ENCODE assay signal across 8 cellular contexts in genomic region chr7:141012044-141012685, GRCh38. TPM values are rescaled to one million over a fixed set of nuclear protein-coding genes. Genes with fewer than 3 reads are reported as not detected.
DNase-seq lines count a peak whose midpoint lies in the region; ATAC-seq and TF ChIP-seq lines count a peak whose summit lies in the region.

No MANE protein-coding gene starts in this region.

- peaks cover 3% of the 10 kb centered on the region; the same call in 1 of the 2 replicates for H3K9me1 ChIP-seq in IMR-90 (ENCODE audit: insufficient read depth, low read length)

- H3K4me3 ChIP-seq in BE2C (ENCODE audit: low read depth, low read length) (no peak overlapping the region), IMR-90 (ENCODE audit: insufficient read depth, low read depth, low read length) (no peak overlapping the region), Peyer's patch (no peak overlapping the region), fibroblast of pulmonary artery (replicated peaks; ENCODE audit: low read depth, low read length) (no peak overlapping the region), trophoblast cell (ENCODE audit: low read depth, low read length) (no peak overlapping the region)

- H3K18ac ChIP-seq in IMR-90 (ENCODE audit: low read depth, low read length) (no peak overlapping the region), trophoblast cell (ENCODE audit: low read length) (no peak overlapping the region)

- H3K23ac ChIP-seq in IMR-90 (ENCODE audit: low read depth, low read length) (no peak overlapping the region), trophoblast cell (ENCODE audit: low read length) (no peak overlapping the region)

- WGBS in IMR-90 (ENCODE audit: extremely low coverage in 2 of 2, insufficient read length in 1 of 2), 2 experiments: no CpG with 5 or more reads among the region's 3 CpGs
- WGBS in trophoblast cell (ENCODE audit: extremely low coverage, insufficient coverage, insufficient read length): no CpG with 5 or more reads among the region's 3 CpGs

- peak; percentile 79 for TF ChIP-seq CTCF in BE2C (IDR thresholded peaks at IDR 0.05; ENCODE audit: low read depth, low read length)
- peak; percentile 66 for TF ChIP-seq CTCF in IMR-90 (conservative IDR thresholded peaks at IDR 0.05; ENCODE audit: low read depth, low read length)
- TF ChIP-seq CTCF in Peyer's patch (IDR thresholded peaks at IDR 0.05): peak in 5 of 6 experiments; percentile 18 to 85 (median 65)
- TF ChIP-seq CTCF in fibroblast of pulmonary artery (IDR thresholded peaks at IDR 0.05; ENCODE audit: low read length, missing control alignments): peak; percentile 67

- H3K79me2 ChIP-seq in trophoblast cell (ENCODE audit: control insufficient read depth, insufficient read depth, low read length, poor library complexity): no peaks in the 10 kb centered on the region

- H3K27ac ChIP-seq in IMR-90 (ENCODE audit: insufficient read depth, low read length) (no peak overlapping the region), Peyer's patch (peak overlapping the region in 1 of 4 donors; percentile 18), trophoblast cell (ENCODE audit: low read depth, low read length) (no peak overlapping the region)

- H4K20me1 ChIP-seq in IMR-90 (ENCODE audit: insufficient read depth, low read length): no peaks in the 10 kb centered on the region

- dilution Hi-C loops in IMR-90 (cut with HindIII; ENCODE audit: low sequenced_read_pairs, unreplicated experiment): no loop called here

- H3K9me3 ChIP-seq in BE2C (no peaks in the 10 kb centered on the region), IMR-90 (ENCODE audit: control insufficient read depth, insufficient read depth, low read length) (no peaks in the 10 kb centered on the region), Peyer's patch (no peaks in the 10 kb centered on the region), trophoblast cell (ENCODE audit: insufficient read depth, low read depth, low read length) (no peaks in the 10 kb centered on the region)

- H3K9ac ChIP-seq in IMR-90 (ENCODE audit: low read depth, low read length) (no peak overlapping the region), trophoblast cell (ENCODE audit: low read length) (no peak overlapping the region)

- DNase-seq in BE2C (peak; percentile 69), IMR-90 (peak; percentile 62), Peyer's patch (peak; percentile 48 to 86 (median 67)), activated T-helper 1 cell treated with Interleukin-2 at 50 U/mL for 16 hours (ENCODE audit: low read depth) (peak; percentile 54), fibroblast of pulmonary artery (ENCODE audit: low read depth) (peak; percentile 75), trophoblast cell (peak; percentile 48 to 72), ureter (ENCODE audit: low spot score) (peak; percentile 78)

- H3K36me3 ChIP-seq in BE2C: peaks cover 9% of the 10 kb centered on the region
- peaks cover 5% of the 10 kb centered on the region; the same call in 1 of the 2 replicates for H3K36me3 ChIP-seq in IMR-90 (ENCODE audit: control insufficient read depth, insufficient read depth, low read length)
- H3K36me3 ChIP-seq in Peyer's patch: peaks cover 0 to 18% (median 0%) of the 10 kb centered on the region in 3 donors
- peaks cover 2 to 3% of the 10 kb centered on the region in 2 experiments for H3K36me3 ChIP-seq in trophoblast cell (ENCODE audit: control insufficient read depth in 1 of 2, insufficient read depth in 2 of 2, low read length in 2 of 2)

- intact Hi-C loops in IMR-90 (cut with micrococcal nuclease): loop anchor here (1.0 kb wide), 2 partner anchors 201 to 351 kb away; no protein-coding TSS in a partner anchor

- H3K27me3 ChIP-seq in BE2C (no peaks in the 10 kb centered on the region), IMR-90 (ENCODE audit: control insufficient read depth, insufficient read depth, low read length) (no peaks in the 10 kb centered on the region), Peyer's patch (no peaks in the 10 kb centered on the region), trophoblast cell (ENCODE audit: insufficient read depth, low read length) (no peaks in the 10 kb centered on the region)

- no TSS peak for BruUV-seq in IMR-90 (replicated peaks; lab: Mats Ljungman, UMichigan)

- H2BK120ac ChIP-seq in IMR-90 (ENCODE audit: low read depth, low read length) (no peak overlapping the region), trophoblast cell (ENCODE audit: insufficient read depth, low read length, poor library complexity) (no peak overlapping the region)

- no peak overlapping the region for H2AFZ ChIP-seq in IMR-90 (replicated peaks; ENCODE audit: low read length, poor library complexity)
- no peak overlapping the region for H2AFZ ChIP-seq in trophoblast cell (ENCODE audit: insufficient read depth, low read length, poor library complexity)

- H3K14ac ChIP-seq in IMR-90 (replicated peaks; ENCODE audit: low read depth, low read length): no peak overlapping the region
- no peak overlapping the region for H3K14ac ChIP-seq in trophoblast cell (ENCODE audit: low read length)

- ATAC-seq in GM18870 (IDR thresholded peaks at IDR 0.05; ENCODE audit: unreplicated experiment) (peak; percentile 36), IMR-90 (ENCODE audit: low read depth) (no peak)

- H2BK20ac ChIP-seq in IMR-90 (ENCODE audit: low read depth, low read length): no peak overlapping the region

- no peak overlapping the region; the same call in 1 of the 2 replicates for H3K56ac ChIP-seq in IMR-90 (ENCODE audit: extremely low read depth, insufficient read depth, low read length)

- CTCF ChIA-PET in IMR-90 (lab: Yijun Ruan, JAX): interaction anchor here (0.7 to 1.5 kb wide), 3 partner anchors 201 to 479 kb away, joined by 3 to 9 read pairs (median 7); no protein-coding TSS in a partner anchor

- H3K4me2 ChIP-seq in IMR-90 (ENCODE audit: low read depth, low read length) (no peak overlapping the region), trophoblast cell (ENCODE audit: low read length) (no peak overlapping the region)

- H2BK12ac ChIP-seq in trophoblast cell (ENCODE audit: low read length): no peak overlapping the region

- POLR2A ChIA-PET in IMR-90 (lab: Charles Lee; ENCODE audit: unreplicated experiment): no interaction called here

- H4K12ac ChIP-seq in trophoblast cell (ENCODE audit: low read depth, low read length): no peak overlapping the region

- no peak overlapping the region for H4K91ac ChIP-seq in IMR-90 (ENCODE audit: insufficient read depth, low read depth, low read length)
- no peak overlapping the region for H4K91ac ChIP-seq in trophoblast cell (ENCODE audit: low read depth, low read length)

- H3K4ac ChIP-seq in IMR-90 (ENCODE audit: low read depth, low read length) (no peak overlapping the region), trophoblast cell (ENCODE audit: low read depth, low read length) (no peak overlapping the region)

- no peak overlapping the region for H4K5ac ChIP-seq in IMR-90 (ENCODE audit: low read depth, low read length)

- peaks cover 10 to 23% of the 10 kb centered on the region in 2 experiments for H3K79me1 ChIP-seq in IMR-90 (ENCODE audit: low read depth in 1 of 2, low read length in 2 of 2)
- H3K79me1 ChIP-seq in trophoblast cell (ENCODE audit: low read length): peaks cover 4% of the 10 kb centered on the region

- H4K8ac ChIP-seq in IMR-90 (ENCODE audit: low read depth in 2 of 2, low read length in 2 of 2) (no peak overlapping the region), trophoblast cell (ENCODE audit: low read depth, low read length) (no peak overlapping the region)

- peak; percentile 76 for TF ChIP-seq RAD21 in IMR-90 (IDR thresholded peaks at IDR 0.05; ENCODE audit: low read length)

- TF ChIP-seq POLR2A in IMR-90 (IDR thresholded peaks at IDR 0.05; ENCODE audit: low read depth, low read length) (no peak), Peyer's patch (IDR thresholded peaks at IDR 0.05) (no peak)

- in situ Hi-C loops in IMR-90 (cut with MboI; ENCODE audit: low sequenced_read_pairs): loop anchor here (5.0 to 25.0 kb wide), 2 partner anchors 200 to 500 kb away; no protein-coding TSS in a partner anchor

- no peak overlapping the region for H2BK15ac ChIP-seq in IMR-90 (ENCODE audit: low read depth, low read length)

- no peak overlapping the region for H2AK5ac ChIP-seq in IMR-90 (ENCODE audit: low read depth, low read length)
- no peak overlapping the region for H2AK5ac ChIP-seq in trophoblast cell (ENCODE audit: low read length)

- H2BK5ac ChIP-seq in IMR-90 (ENCODE audit: low read depth, low read length, poor library complexity, severe bottlenecking) (no peak overlapping the region), trophoblast cell (ENCODE audit: low read depth, low read length, poor library complexity) (no peak overlapping the region)

- no peaks in the 10 kb centered on the region for H3K4me1 ChIP-seq in BE2C
- H3K4me1 ChIP-seq in IMR-90 (ENCODE audit: control insufficient read depth, insufficient read depth, low read length): peaks cover 2% of the 10 kb centered on the region; the same call in 1 of the 2 replicates
- peaks cover 0 to 7% (median 3%) of the 10 kb centered on the region in 4 donors for H3K4me1 ChIP-seq in Peyer's patch
- peaks cover 0 to 4% of the 10 kb centered on the region in 2 experiments for H3K4me1 ChIP-seq in trophoblast cell (ENCODE audit: control insufficient read depth in 1 of 2, insufficient read depth in 2 of 2, low read length in 2 of 2)

- no peak overlapping the region for H2AK9ac ChIP-seq in IMR-90 (replicated peaks; ENCODE audit: low read depth, low read length, poor library complexity)

TF ChIP-seq in IMR-90, 13 proteins besides CTCF, POLR2A, EP300 and RAD21 (continues in another document):
- TF ChIP-seq, protein P1, sequence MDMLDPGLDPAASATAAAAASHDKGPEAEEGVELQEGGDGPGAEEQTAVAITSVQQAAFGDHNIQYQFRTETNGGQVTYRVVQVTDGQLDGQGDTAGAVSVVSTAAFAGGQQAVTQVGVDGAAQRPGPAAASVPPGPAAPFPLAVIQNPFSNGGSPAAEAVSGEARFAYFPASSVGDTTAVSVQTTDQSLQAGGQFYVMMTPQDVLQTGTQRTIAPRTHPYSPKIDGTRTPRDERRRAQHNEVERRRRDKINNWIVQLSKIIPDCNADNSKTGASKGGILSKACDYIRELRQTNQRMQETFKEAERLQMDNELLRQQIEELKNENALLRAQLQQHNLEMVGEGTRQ (IDR thresholded peaks at IDR 0.05; ENCODE audit: low read depth, low read length): no peak
- peak; percentile 63; the same call in 1 of the 2 replicates for TF ChIP-seq SMC3 (IDR thresholded peaks at IDR 0.05; ENCODE audit: low read depth, low read length)
- TF ChIP-seq CHD1 (IDR thresholded peaks at IDR 0.05; ENCODE audit: low read depth, low read length): no peak
- no peak for TF ChIP-seq BHLHE40 (IDR thresholded peaks at IDR 0.05; ENCODE audit: low read depth, low read length)
- no peak for TF ChIP-seq RCOR1 (IDR thresholded peaks at IDR 0.05; ENCODE audit: insufficient replicate concordance, low read length)
- TF ChIP-seq MAZ (IDR thresholded peaks at IDR 0.05; ENCODE audit: borderline replicate concordance, low read depth, low read length): no peak

RNA-seq across cellular contexts. Expression of gene MRPS33, which starts 2.6 kb away (rescaled TPM):
- polyA plus RNA-seq in BE2C (2012; ENCODE audit: insufficient read depth, insufficient read length, low read depth): 159 TPM
- 14.5 and 24.4 TPM in 2 replicates for total RNA-seq in IMR-90 (2012; rRNA removed)
- 33.8 and 34.3 TPM in 2 replicates for polyA plus RNA-seq in IMR-90 (2012; rRNA removed)
- polyA plus RNA-seq in IMR-90 (2012; cell fraction: cytosol; rRNA removed): 3.5 and 8.4 TPM in 2 replicates
- 0.73 and 6.8 TPM in 2 replicates for polyA plus RNA-seq in IMR-90 (2012; cell fraction: nucleus; rRNA removed; ENCODE audit: low replicate concordance)
- 10 to 100 TPM in 3 of 4 donors, 1 to 10 TPM in 1; 8.3 to 35.5 (median 22.5) TPM for total RNA-seq in Peyer's patch
- polyA plus RNA-seq in trophoblast cell (2013): 65.8 and 66.5 TPM in 2 replicates
- total RNA-seq in ureter: 63.8 TPM
